Comparison of ENCODE assay signal across 20 cellular contexts in the genomic region with DNA sequence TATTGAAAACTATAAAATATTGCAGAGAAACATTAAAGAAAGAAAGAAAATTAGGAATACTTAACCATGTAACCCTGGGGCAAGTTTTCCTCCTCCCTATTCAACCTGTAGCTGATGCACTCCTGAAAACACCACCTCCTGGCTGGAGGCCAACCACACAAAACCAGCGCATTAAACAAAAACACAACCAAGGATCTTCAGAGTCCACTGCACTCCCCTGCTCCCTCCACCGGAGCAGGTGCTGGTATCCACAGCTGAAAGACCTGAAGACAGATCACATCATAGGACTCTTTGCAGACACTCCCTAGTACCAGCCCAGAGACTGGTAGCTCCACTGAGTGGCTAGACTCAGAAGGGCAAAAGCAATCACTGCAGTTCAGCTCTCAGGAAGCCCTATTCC.
A peak's percentile ranks its signal among the peaks of the same experiment; 100 is the strongest.
DNase-seq lines count a peak whose midpoint lies in the region; TF ChIP-seq lines count a peak whose summit lies in the region.
"Had no signal": no experiment of that assay in that cellular context is flagged by ENCODE, and none has a peak within 500 bp of the region (broad histone marks: within the 10 kb centered on the region; RNA-seq: fewer than 3 reads in every experiment).

No MANE protein-coding gene starts in this region.

- no peak overlapping the region for H3K4me3 ChIP-seq in HEK293 (ENCODE audit: low read depth, low read length)
- H3K4me3 ChIP-seq in foreskin fibroblast (ENCODE audit: low read depth in 1 of 2, low read length in 2 of 2), result no peak overlapping the region
- H3K4me3 ChIP-seq: GM23338 had no signal

- no peaks in the 10 kb centered on the region for H3K36me3 Mint-ChIP-seq in dendritic cell treated with granulocyte-macrophage colony-stimulating factor and Interleukin-4, amounts not matched to agents 40 ng/mL and 50 ng/mL, for 4 days (ENCODE audit: low read depth)
- H3K36me3 Mint-ChIP-seq: CD4-positive, CD25-positive, alpha-beta regulatory T cell had no signal

- intact Hi-C loops in dendritic cell treated with granulocyte-macrophage colony-stimulating factor and Interleukin-4, amounts not matched to agents 40 ng/mL and 50 ng/mL, for 4 days (cut with micrococcal nuclease), result no loop called here

- no peak overlapping the region for H3K4me3 Mint-ChIP-seq in dendritic cell treated with granulocyte-macrophage colony-stimulating factor and Interleukin-4, amounts not matched to agents 40 ng/mL and 50 ng/mL, for 4 days
- H3K4me3 Mint-ChIP-seq: CD4-positive, CD25-positive, alpha-beta regulatory T cell; CD8-positive, alpha-beta memory T cell; GM23338; HFFc6 had no signal

- POLR2A ChIA-PET in HEK293 (lab: Yijun Ruan, JAX), result no interaction called here

- DNase-seq in NCI-H345 (lab: John Stamatoyannopoulos, UW), result peak; percentile 47
- DNase-seq in NCI-H345 treated with DMSO at 0.1 percent for 48 hours (lab: John Stamatoyannopoulos, UW; ENCODE audit: unreplicated experiment), result no peak
- no peak for DNase-seq in foreskin fibroblast
- no peak for DNase-seq in stimulated activated CD4-positive, alpha-beta T cell treated with anti-CD3 and anti-CD28 coated beads, Interleukin-1b, Interleukin-23, amount 100 ng/mL, for 48 hours
- DNase-seq in activated CD4-positive, alpha-beta T cell treated with anti-CD3 and anti-CD28 coated beads, Interleukin-2, amount 50 U/mL, for 4 hours, result no peak
- DNase-seq: ACHN; BE2C; C1 segment of cervical spinal cord; Caco-2; CD4-positive, CD25-positive, alpha-beta regulatory T cell; CD8-positive, alpha-beta memory T cell; DMS153; DMS79; GF-D8; HCEC 1CT; HFFc6; IMR-90 had no signal

- CTCF ChIA-PET in HEK293 (lab: Yijun Ruan, JAX), result interaction anchor here (0.9 kb wide), 1 partner anchor 1083 kb away, joined by 5 read pairs; no protein-coding TSS in a partner anchor

- H3K4me1 ChIP-seq in HEK293 (ENCODE audit: control insufficient read depth, insufficient read depth, low read length), result no peaks in the 10 kb centered on the region
- H3K4me1 ChIP-seq: BE2C, Caco-2 had no signal

- no peaks in the 10 kb centered on the region for H3K36me3 ChIP-seq in HEK293 (ENCODE audit: control insufficient read depth in 2 of 2, insufficient read depth in 1 of 2, low read length in 2 of 2)
- H3K36me3 ChIP-seq: BE2C had no signal

- TF ChIP-seq CTCF in HEK293 (tag by site-specific recombination; IDR thresholded peaks at IDR 0.05) (no peak), foreskin fibroblast (IDR thresholded peaks at IDR 0.05; ENCODE audit: low read depth, low read length) (no peak)

- peaks cover 43% of the 10 kb centered on the region for H3K27me3 Mint-ChIP-seq in dendritic cell treated with granulocyte-macrophage colony-stimulating factor and Interleukin-4, amounts not matched to agents 40 ng/mL and 50 ng/mL, for 4 days

- H3K9me3 Mint-ChIP-seq in dendritic cell treated with granulocyte-macrophage colony-stimulating factor and Interleukin-4, amounts not matched to agents 40 ng/mL and 50 ng/mL, for 4 days, result peaks cover 15% of the 10 kb centered on the region

- H3K9me3 ChIP-seq in HEK293 (ENCODE audit: control insufficient read depth, insufficient read depth, low read depth, low read length), result no peaks in the 10 kb centered on the region
- H3K9me3 ChIP-seq: BE2C, Caco-2 had no signal

- peak overlapping the region; percentile 12 for H3K27ac Mint-ChIP-seq in dendritic cell treated with granulocyte-macrophage colony-stimulating factor and Interleukin-4, amounts not matched to agents 40 ng/mL and 50 ng/mL, for 4 days
- H3K27ac Mint-ChIP-seq: GM23338, HFFc6 had no signal

- no peak overlapping the region for H3K27ac ChIP-seq in HEK293 (ENCODE audit: extremely low read depth, low read depth, low read length)

- H3K4me1 Mint-ChIP-seq in dendritic cell treated with granulocyte-macrophage colony-stimulating factor and Interleukin-4, amounts not matched to agents 40 ng/mL and 50 ng/mL, for 4 days (ENCODE audit: low read depth), result peaks cover 5% of the 10 kb centered on the region

TF ChIP-seq in HEK293, 187 proteins besides CTCF, POLR2A, EP300 and RAD21:
- peak; percentile 85 for TF ChIP-seq SCRT2 (tag by site-specific recombination; IDR thresholded peaks at IDR 0.05)
- no peak for TF ChIP-seq OSR2 (tag by site-specific recombination; IDR thresholded peaks at IDR 0.05)
- TF ChIP-seq ZNF16 (tag by site-specific recombination; IDR thresholded peaks at IDR 0.05; ENCODE audit: low read depth), result no peak
- no peak for TF ChIP-seq ZNF843 (tag by site-specific recombination; IDR thresholded peaks at IDR 0.05)
- TF ChIP-seq ZNF311 (tag by site-specific recombination; IDR thresholded peaks at IDR 0.05; ENCODE audit: borderline replicate concordance), result no peak
- no peak for TF ChIP-seq ZSCAN5A (tag by site-specific recombination; IDR thresholded peaks at IDR 0.05)
- TF ChIP-seq ZNF596 (tag by site-specific recombination; IDR thresholded peaks at IDR 0.05), result no peak
- TF ChIP-seq ZBTB48 (tag by site-specific recombination; IDR thresholded peaks at IDR 0.05), result peak; percentile 88
- no peak for TF ChIP-seq INSM2 (tag by site-specific recombination; IDR thresholded peaks at IDR 0.05)
- TF ChIP-seq ZBTB26 (tag by site-specific recombination; optimal IDR thresholded peaks at IDR 0.05), result no peak
- TF ChIP-seq SCRT1 (tag by site-specific recombination; IDR thresholded peaks at IDR 0.05; ENCODE audit: borderline replicate concordance), result peak; percentile 87; the same call in 1 of the 2 replicates
- TF ChIP-seq, protein P1, sequence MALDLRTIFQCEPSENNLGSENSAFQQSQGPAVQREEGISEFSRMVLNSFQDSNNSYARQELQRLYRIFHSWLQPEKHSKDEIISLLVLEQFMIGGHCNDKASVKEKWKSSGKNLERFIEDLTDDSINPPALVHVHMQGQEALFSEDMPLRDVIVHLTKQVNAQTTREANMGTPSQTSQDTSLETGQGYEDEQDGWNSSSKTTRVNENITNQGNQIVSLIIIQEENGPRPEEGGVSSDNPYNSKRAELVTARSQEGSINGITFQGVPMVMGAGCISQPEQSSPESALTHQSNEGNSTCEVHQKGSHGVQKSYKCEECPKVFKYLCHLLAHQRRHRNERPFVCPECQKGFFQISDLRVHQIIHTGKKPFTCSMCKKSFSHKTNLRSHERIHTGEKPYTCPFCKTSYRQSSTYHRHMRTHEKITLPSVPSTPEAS (tag by site-specific recombination; IDR thresholded peaks at IDR 0.05), result no peak
